In the genomic region with DNA sequence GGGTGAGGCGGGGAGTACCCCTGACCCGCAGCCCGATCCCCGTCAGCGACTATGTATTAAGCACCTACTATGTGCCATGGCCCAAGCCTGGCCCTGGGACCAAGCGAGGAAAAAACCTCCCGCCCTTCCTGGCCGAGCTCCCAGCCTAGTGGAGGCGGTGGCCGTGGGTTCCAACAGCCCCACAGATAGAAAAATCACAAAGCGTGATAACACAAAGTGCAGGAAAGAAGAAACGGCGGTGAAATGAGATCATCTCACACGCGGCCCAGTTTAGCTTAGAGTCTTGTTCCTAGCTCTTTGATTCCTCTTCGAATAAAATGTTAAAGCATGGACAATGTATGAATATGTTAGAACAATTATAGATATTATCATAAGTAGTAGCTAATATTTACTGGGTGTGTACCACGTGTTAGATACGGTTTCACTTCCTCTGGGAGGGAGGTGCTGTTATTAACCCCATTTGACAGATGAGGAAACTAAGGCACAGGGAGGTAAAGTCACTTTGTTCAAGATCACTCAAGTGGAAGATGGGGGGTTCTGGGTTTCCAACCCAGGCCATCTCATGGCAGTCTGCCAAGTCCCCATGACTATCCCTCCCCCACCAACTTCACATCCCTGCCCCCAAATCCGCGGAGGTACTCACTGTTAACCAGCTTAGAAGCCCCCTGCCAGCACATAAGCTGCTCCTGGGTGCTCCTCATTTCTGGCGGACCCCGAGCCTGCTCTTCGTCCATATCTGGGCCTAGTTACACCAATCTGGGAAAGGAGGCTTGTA, we compare ENCODE assay signal across 8 cellular contexts. TPM values are rescaled to one million over a fixed set of nuclear protein-coding genes. Genes with fewer than 3 reads are reported as not detected.
DNase-seq lines count a peak whose midpoint lies in the region; ATAC-seq and TF ChIP-seq lines count a peak whose summit lies in the region.

No MANE protein-coding gene starts in this region.

- no peak for TF ChIP-seq CTCF in mucosa of descending colon (IDR thresholded peaks at IDR 0.05)
- TF ChIP-seq CTCF in brain microvascular endothelial cell (IDR thresholded peaks at IDR 0.05; ENCODE audit: low read depth, low read length, missing control alignments) = no peak

- ATAC-seq in CD4-positive, CD25-positive, alpha-beta regulatory T cell (ENCODE audit: low read depth in 2 of 2) = peak in 1 of 2 donors; percentile 0
- ATAC-seq in HG03354 (IDR thresholded peaks at IDR 0.05; ENCODE audit: poor library complexity, severe bottlenecking, unreplicated experiment) (peak; percentile 18), mucosa of descending colon (no peak), HG02588 (IDR thresholded peaks at IDR 0.05; ENCODE audit: unreplicated experiment) (no peak)

- H3K9me3 ChIP-seq in CD4-positive, CD25-positive, alpha-beta regulatory T cell (ENCODE audit: control insufficient read depth in 2 of 2, low read length in 2 of 2) = no peaks in the 10 kb centered on the region
- H3K9me3 ChIP-seq in mucosa of descending colon = no peaks in the 10 kb centered on the region

- peaks cover 43% of the 10 kb centered on the region for H3K4me1 ChIP-seq in CD4-positive, CD25-positive, alpha-beta regulatory T cell (ENCODE audit: control insufficient read depth, insufficient read depth, low read length, poor library complexity, severe bottlenecking)
- H3K4me1 ChIP-seq in mucosa of descending colon (ENCODE audit: low read depth) = peaks cover 16% of the 10 kb centered on the region

- peak in 2 of 3 donors; percentile 17 to 40 for DNase-seq in CD4-positive, CD25-positive, alpha-beta regulatory T cell
- DNase-seq in activated T-helper 1 cell treated with anti-CD3 and anti-CD28 coated beads, Interleukin-12 subunit alpha, Interleukin-12 subunit beta, Interleukin-2, Interleukin-4 antibody, amounts not matched to agents 30 ng/mL and 10 ng/mL and 1 ng/mL, durations not matched to agents 14 hours and 24 hours and 36 hours (ENCODE audit: low spot score) = no peak
- DNase-seq in mucosa of descending colon (peak in 2 of 3 donors; percentile 48 to 53), epidermal melanocyte (ENCODE audit: insufficient read length, low spot score) (no peak), activated gamma-delta T cell treated with Interleukin-2 at 50 U/mL for 16 hours (no peak), brain microvascular endothelial cell (no peak)

- in situ Hi-C loops in brain microvascular endothelial cell (cut with HindIII; ENCODE audit: low pct_ligation_motif_present, low sequenced_read_pairs) = no loop called here

- peak overlapping the region; percentile 88 to 96 (median 90) for H3K4me3 Mint-ChIP-seq in CD4-positive, CD25-positive, alpha-beta regulatory T cell
- peak overlapping the region; percentile 82 for H3K4me3 Mint-ChIP-seq in activated T-helper 1 cell treated with anti-CD3 and anti-CD28 coated beads, Interleukin-12 subunit alpha, Interleukin-12 subunit beta, Interleukin-2, Interleukin-4 antibody, amounts not matched to agents 30 ng/mL and 10 ng/mL and 1 ng/mL, durations not matched to agents 14 hours and 24 hours and 36 hours

- H3K27me3 ChIP-seq in CD4-positive, CD25-positive, alpha-beta regulatory T cell (ENCODE audit: control insufficient read depth, insufficient read depth, low read length) = no peaks in the 10 kb centered on the region
- H3K27me3 ChIP-seq in brain microvascular endothelial cell (replicated peaks) = peaks cover 23% of the 10 kb centered on the region

- no peaks in the 10 kb centered on the region for H3K36me3 ChIP-seq in CD4-positive, CD25-positive, alpha-beta regulatory T cell (ENCODE audit: control insufficient read depth, insufficient read depth, low read length)
- H3K36me3 ChIP-seq in mucosa of descending colon (ENCODE audit: low read depth) = no peaks in the 10 kb centered on the region
- no peaks in the 10 kb centered on the region for H3K36me3 ChIP-seq in brain microvascular endothelial cell (replicated peaks)

- H3K36me3 Mint-ChIP-seq in CD4-positive, CD25-positive, alpha-beta regulatory T cell = no peaks in the 10 kb centered on the region
- H3K36me3 Mint-ChIP-seq in activated T-helper 1 cell treated with anti-CD3 and anti-CD28 coated beads, Interleukin-12 subunit alpha, Interleukin-12 subunit beta, Interleukin-2, Interleukin-4 antibody, amounts not matched to agents 30 ng/mL and 10 ng/mL and 1 ng/mL, durations not matched to agents 14 hours and 24 hours and 36 hours (ENCODE audit: low read depth) = peaks cover 2% of the 10 kb centered on the region

- peak overlapping the region; percentile 64 for H3K4me3 ChIP-seq in CD4-positive, CD25-positive, alpha-beta regulatory T cell (ENCODE audit: low read depth, low read length)
- H3K4me3 ChIP-seq in mucosa of descending colon = no peak overlapping the region
- no peak overlapping the region for H3K4me3 ChIP-seq in brain microvascular endothelial cell (ENCODE audit: low read depth, low read length)

- no peaks in the 10 kb centered on the region for H3K9me3 Mint-ChIP-seq in CD4-positive, CD25-positive, alpha-beta regulatory T cell
- no peaks in the 10 kb centered on the region for H3K9me3 Mint-ChIP-seq in activated T-helper 1 cell treated with anti-CD3 and anti-CD28 coated beads, Interleukin-12 subunit alpha, Interleukin-12 subunit beta, Interleukin-2, Interleukin-4 antibody, amounts not matched to agents 30 ng/mL and 10 ng/mL and 1 ng/mL, durations not matched to agents 14 hours and 24 hours and 36 hours

- intact Hi-C loops in activated T-helper 1 cell treated with anti-CD3 and anti-CD28 coated beads, Interleukin-12 subunit alpha, Interleukin-12 subunit beta, Interleukin-2, Interleukin-4 antibody, amounts not matched to agents 30 ng/mL and 10 ng/mL and 1 ng/mL, durations not matched to agents 14 hours and 24 hours and 36 hours (cut with micrococcal nuclease) = loop anchor here (1.0 to 5.0 kb wide), 8 partner anchors 11 to 506 kb away; a partner anchor contains a TSS
- intact Hi-C loops in mucosa of descending colon (cut with DNase I, micrococcal nuclease) = no loop called here

- H3K27ac ChIP-seq in CD4-positive, CD25-positive, alpha-beta regulatory T cell (ENCODE audit: insufficient read depth, low read length, poor library complexity, severe bottlenecking) = peak overlapping the region; percentile 29
- no peak overlapping the region for H3K27ac ChIP-seq in brain microvascular endothelial cell

- H3K4me1 Mint-ChIP-seq in CD4-positive, CD25-positive, alpha-beta regulatory T cell = peaks cover 6 to 41% (median 20%) of the 10 kb centered on the region in 4 donors
- peaks cover 30% of the 10 kb centered on the region for H3K4me1 Mint-ChIP-seq in activated T-helper 1 cell treated with anti-CD3 and anti-CD28 coated beads, Interleukin-12 subunit alpha, Interleukin-12 subunit beta, Interleukin-2, Interleukin-4 antibody, amounts not matched to agents 30 ng/mL and 10 ng/mL and 1 ng/mL, durations not matched to agents 14 hours and 24 hours and 36 hours (ENCODE audit: low read depth)

- H3K27me3 Mint-ChIP-seq in CD4-positive, CD25-positive, alpha-beta regulatory T cell = peaks cover 9% of the 10 kb centered on the region
- H3K27me3 Mint-ChIP-seq in activated T-helper 1 cell treated with anti-CD3 and anti-CD28 coated beads, Interleukin-12 subunit alpha, Interleukin-12 subunit beta, Interleukin-2, Interleukin-4 antibody, amounts not matched to agents 30 ng/mL and 10 ng/mL and 1 ng/mL, durations not matched to agents 14 hours and 24 hours and 36 hours (ENCODE audit: insufficient read depth) = peaks cover 14% of the 10 kb centered on the region

- peak overlapping the region; percentile 63 to 95 (median 91) for H3K27ac Mint-ChIP-seq in CD4-positive, CD25-positive, alpha-beta regulatory T cell
- H3K27ac Mint-ChIP-seq in activated T-helper 1 cell treated with anti-CD3 and anti-CD28 coated beads, Interleukin-12 subunit alpha, Interleukin-12 subunit beta, Interleukin-2, Interleukin-4 antibody, amounts not matched to agents 30 ng/mL and 10 ng/mL and 1 ng/mL, durations not matched to agents 14 hours and 24 hours and 36 hours = peak overlapping the region; percentile 79

RNA-seq across cellular contexts. Expression of a gene that starts 1.2 kb away (rescaled TPM):
- total RNA-seq in CD4-positive, CD25-positive, alpha-beta regulatory T cell = 9.3 TPM
- 1 to 10 TPM; 3.2 to 6.8 (median 4.7) TPM for polyA plus RNA-seq in CD4-positive, CD25-positive, alpha-beta regulatory T cell
- 0.39 TPM in 1 of 2 replicates, not detected in the other for total RNA-seq in activated T-helper 1 cell treated with anti-CD3 and anti-CD28 coated beads, Interleukin-12 subunit alpha, Interleukin-12 subunit beta, Interleukin-2, Interleukin-4 antibody, amounts not matched to agents 30 ng/mL and 10 ng/mL and 1 ng/mL, durations not matched to agents 14 hours and 24 hours and 36 hours
- total RNA-seq in mucosa of descending colon = 1 to 10 TPM in 1 of 3 donors, not detected in 2; 1.5 TPM

RNA-seq across cellular contexts. Expression of a gene that starts 3.2 kb away (rescaled TPM):
- total RNA-seq in CD4-positive, CD25-positive, alpha-beta regulatory T cell = 1.6 TPM
- 1 to 10 TPM; 2.1 to 3.7 (median 2.7) TPM for polyA plus RNA-seq in CD4-positive, CD25-positive, alpha-beta regulatory T cell
- not detected in 2 replicates for total RNA-seq in activated T-helper 1 cell treated with anti-CD3 and anti-CD28 coated beads, Interleukin-12 subunit alpha, Interleukin-12 subunit beta, Interleukin-2, Interleukin-4 antibody, amounts not matched to agents 30 ng/mL and 10 ng/mL and 1 ng/mL, durations not matched to agents 14 hours and 24 hours and 36 hours
- 10 to 100 TPM; 13.3 to 71.0 (median 15.4) TPM for total RNA-seq in mucosa of descending colon

RNA-seq across cellular contexts. Expression of a gene that starts 7.0 kb away (rescaled TPM):
- total RNA-seq in CD4-positive, CD25-positive, alpha-beta regulatory T cell = 0.64 TPM
- not detected for polyA plus RNA-seq in CD4-positive, CD25-positive, alpha-beta regulatory T cell
- total RNA-seq in activated T-helper 1 cell treated with anti-CD3 and anti-CD28 coated beads, Interleukin-12 subunit alpha, Interleukin-12 subunit beta, Interleukin-2, Interleukin-4 antibody, amounts not matched to agents 30 ng/mL and 10 ng/mL and 1 ng/mL, durations not matched to agents 14 hours and 24 hours and 36 hours = not detected in 2 replicates
- total RNA-seq in mucosa of descending colon = 10 to 100 TPM; 14.1 to 38.8 (median 31.1) TPM

RNA-seq across cellular contexts. Expression of a gene that starts 12.7 kb away (rescaled TPM):
- total RNA-seq in CD4-positive, CD25-positive, alpha-beta regulatory T cell = 503 TPM
- 100 to 1,000 TPM; 465 to 575 (median 487) TPM for polyA plus RNA-seq in CD4-positive, CD25-positive, alpha-beta regulatory T cell
- total RNA-seq in activated T-helper 1 cell treated with anti-CD3 and anti-CD28 coated beads, Interleukin-12 subunit alpha, Interleukin-12 subunit beta, Interleukin-2, Interleukin-4 antibody, amounts not matched to agents 30 ng/mL and 10 ng/mL and 1 ng/mL, durations not matched to agents 14 hours and 24 hours and 36 hours = 299 and 309 TPM in 2 replicates
- total RNA-seq in mucosa of descending colon = 10 to 100 TPM in 2 of 3 donors, 1 to 10 TPM in 1; 9.1 to 20.8 (median 17.9) TPM

RNA-seq across cellular contexts. Expression of a gene that starts 26.2 kb away (rescaled TPM):
- not detected for total RNA-seq in CD4-positive, CD25-positive, alpha-beta regulatory T cell
- not detected for polyA plus RNA-seq in CD4-positive, CD25-positive, alpha-beta regulatory T cell
- total RNA-seq in activated T-helper 1 cell treated with anti-CD3 and anti-CD28 coated beads, Interleukin-12 subunit alpha, Interleukin-12 subunit beta, Interleukin-2, Interleukin-4 antibody, amounts not matched to agents 30 ng/mL and 10 ng/mL and 1 ng/mL, durations not matched to agents 14 hours and 24 hours and 36 hours = not detected in 2 replicates
- total RNA-seq in mucosa of descending colon = 1,000 to 10,000 TPM; 1,086 to 3,973 (median 3,185) TPM

Comparison
In these comparisons a context has a peak if more than half of its experiments do, and no peak if none do; other contexts are left out.
1. DNase-seq: peak in CD4-positive, CD25-positive, alpha-beta regulatory T cell (2 of 3) and mucosa of descending colon (2 of 3); none in activated T-helper 1 cell treated with anti-CD3 and anti-CD28 coated beads, Interleukin-12 subunit alpha, Interleukin-12 subunit beta, Interleukin-2, Interleukin-4 antibody, amounts not matched to agents 30 ng/mL and 10 ng/mL and 1 ng/mL, durations not matched to agents 14 hours and 24 hours and 36 hours (single experiment), epidermal melanocyte (single experiment), activated gamma-delta T cell treated with Interleukin-2 at 50 U/mL for 16 hours (single experiment) and brain microvascular endothelial cell (single experiment).